In genomic region chr3:79015854-79016253, GRCh38 we compare ENCODE assay signal across 12 cellular contexts.
DNase-seq lines count a peak whose midpoint lies in the region; ATAC-seq and TF ChIP-seq lines count a peak whose summit lies in the region.
"Had no signal": no experiment of that assay in that cellular context is flagged by ENCODE, and none has a peak within 500 bp of the region (broad histone marks: within the 10 kb centered on the region; RNA-seq: fewer than 3 reads in every experiment).

No MANE protein-coding gene starts in this region.

- H3K4me1 Mint-ChIP-seq in nephron (peaks cover 29% of the 10 kb centered on the region), T-helper 17 cell (peaks cover 4% of the 10 kb centered on the region)
- peaks cover 0 to 5% (median 2%) of the 10 kb centered on the region in 3 donors for H3K4me1 Mint-ChIP-seq in CD8-positive, alpha-beta memory T cell
- H3K4me1 Mint-ChIP-seq: memory B cell had no signal

- H3K4me3 Mint-ChIP-seq in nephron = no peak overlapping the region
- no peak overlapping the region for H3K4me3 Mint-ChIP-seq in CD8-positive, alpha-beta memory T cell
- H3K4me3 Mint-ChIP-seq in T-helper 17 cell = no peak overlapping the region

- no peaks in the 10 kb centered on the region for H4K20me1 ChIP-seq in GM23248 (ENCODE audit: insufficient read depth)

- H3K4me1 ChIP-seq in BE2C = no peaks in the 10 kb centered on the region; the same call in 1 of the 2 replicates
- H3K4me1 ChIP-seq in GM23248 (ENCODE audit: insufficient read depth) = peaks cover 25% of the 10 kb centered on the region
- peaks cover 8 to 44% (median 31%) of the 10 kb centered on the region in 4 donors for H3K4me1 ChIP-seq in stomach
- no peaks in the 10 kb centered on the region for H3K4me1 ChIP-seq in CD8-positive, alpha-beta memory T cell (ENCODE audit: insufficient read depth, low read length)

- 17 to 25% methylated on average over 1 of the region's 1 CpG for WGBS in GM23248 (ENCODE audit: low coverage in 1 of 2, low lambda C conversion rate in 2 of 2, missing lambda C conversion rate in 2 of 2), 2 experiments
- WGBS in stomach, 5 donors = 67 to 80% (median 70%) methylated on average over 1 of the region's 1 CpG

- no peak for TF ChIP-seq EP300 in stomach (IDR thresholded peaks at IDR 0.05)

- H3K9ac ChIP-seq in GM23248 = peak overlapping the region; percentile 92; the same call in 1 of the 2 replicates

- H3K27ac Mint-ChIP-seq in nephron (peak overlapping the region in 2 of 3 experiments; percentile 11 to 76), T-helper 17 cell (no peak overlapping the region)
- H3K27ac Mint-ChIP-seq in CD8-positive, alpha-beta memory T cell = no peak overlapping the region
- H3K27ac Mint-ChIP-seq: memory B cell had no signal

- H3K4me2 ChIP-seq in GM23248 (ENCODE audit: unreplicated experiment) = peak overlapping the region; percentile 100

- no peaks in the 10 kb centered on the region for H3K27me3 ChIP-seq in BE2C
- H3K27me3 ChIP-seq in GM23248 (replicated peaks; ENCODE audit: insufficient read depth) = no peaks in the 10 kb centered on the region
- peaks cover 0 to 17% (median 0%) of the 10 kb centered on the region in 3 donors for H3K27me3 ChIP-seq in stomach
- no peaks in the 10 kb centered on the region for H3K27me3 ChIP-seq in CD8-positive, alpha-beta memory T cell (ENCODE audit: insufficient read depth, low read length, poor library complexity, severe bottlenecking)

- H2AFZ ChIP-seq in GM23248 = no peak overlapping the region

- TF ChIP-seq CTCF in BE2C (IDR thresholded peaks at IDR 0.05; ENCODE audit: low read depth, low read length) = no peak
- no peak for TF ChIP-seq CTCF in astrocyte of the cerebellum (IDR thresholded peaks at IDR 0.05; ENCODE audit: low read depth, low read length, missing control alignments)
- TF ChIP-seq CTCF in nephron (IDR thresholded peaks at IDR 0.05; ENCODE audit: unreplicated experiment in 3 of 3) = no peak
- no peak for TF ChIP-seq CTCF in stomach (IDR thresholded peaks at IDR 0.05)

- no peaks in the 10 kb centered on the region for H3K9me3 Mint-ChIP-seq in nephron
- peaks cover 0 to 13% (median 10%) of the 10 kb centered on the region in 5 donors for H3K9me3 Mint-ChIP-seq in CD8-positive, alpha-beta memory T cell

- no peak for TF ChIP-seq POLR2A in stomach (IDR thresholded peaks at IDR 0.05)

- no peaks in the 10 kb centered on the region for H3K9me3 ChIP-seq in BE2C
- H3K9me3 ChIP-seq in GM23248 (ENCODE audit: low read depth) = no peaks in the 10 kb centered on the region
- H3K9me3 ChIP-seq in stomach = no peaks in the 10 kb centered on the region
- H3K9me3 ChIP-seq in CD8-positive, alpha-beta memory T cell (ENCODE audit: low read length) = no peaks in the 10 kb centered on the region
- H3K9me3 ChIP-seq in T-helper 17 cell (ENCODE audit: control insufficient read depth, low read length, poor library complexity, severe bottlenecking) = no peaks in the 10 kb centered on the region

- H3F3A ChIP-seq in GM23248 (ENCODE audit: insufficient read depth) = peaks cover 21% of the 10 kb centered on the region

- CTCF ChIA-PET in CD8-positive, alpha-beta memory T cell (lab: Charles Lee) = no interaction called here

- intact Hi-C loops in stomach (cut with DNase I; ENCODE audit: low total_unique reads) = no loop called here

- H3K4me3 ChIP-seq in BE2C (ENCODE audit: low read depth, low read length) = peak overlapping the region; percentile 71
- peak overlapping the region; percentile 99 for H3K4me3 ChIP-seq in GM23248
- H3K4me3 ChIP-seq in astrocyte of the cerebellum (ENCODE audit: low read depth, low read length) = peak overlapping the region; percentile 73
- no peak overlapping the region for H3K4me3 ChIP-seq in stomach
- H3K4me3 ChIP-seq in CD8-positive, alpha-beta memory T cell (ENCODE audit: low read length) = no peak overlapping the region

- in situ Hi-C loops in GM23248 (cut with MboI) = no loop called here
- in situ Hi-C loops in astrocyte of the cerebellum (cut with HindIII; ENCODE audit: low sequenced_read_pairs) = no loop called here

- H3K9me2 ChIP-seq in GM23248 (ENCODE audit: insufficient read depth) = no peaks in the 10 kb centered on the region

- ATAC-seq in GM18511 (IDR thresholded peaks at IDR 0.05; ENCODE audit: unreplicated experiment) (no peak), T-helper 17 cell (no peak)

- H3K27ac ChIP-seq in GM23248 = no peak overlapping the region
- no peak overlapping the region for H3K27ac ChIP-seq in stomach
- no peak overlapping the region for H3K27ac ChIP-seq in CD8-positive, alpha-beta memory T cell (ENCODE audit: low read depth, low read length)

- H3K36me3 Mint-ChIP-seq in nephron (ENCODE audit: low read depth) (no peaks in the 10 kb centered on the region), T-helper 17 cell (ENCODE audit: low read depth) (no peaks in the 10 kb centered on the region)
- H3K36me3 Mint-ChIP-seq in CD8-positive, alpha-beta memory T cell = peaks cover 0 to 1% (median 0%) of the 10 kb centered on the region in 3 donors
- H3K36me3 Mint-ChIP-seq: memory B cell had no signal

- H3K27me3 Mint-ChIP-seq in nephron (ENCODE audit: low read depth) (no peaks in the 10 kb centered on the region), T-helper 17 cell (peaks cover 8% of the 10 kb centered on the region)
- H3K27me3 Mint-ChIP-seq in CD8-positive, alpha-beta memory T cell = peaks cover 3 to 6% of the 10 kb centered on the region in 2 donors

- H3K79me2 ChIP-seq in GM23248 (ENCODE audit: insufficient read depth) = peaks cover 67% of the 10 kb centered on the region

- POLR2A ChIA-PET in CD8-positive, alpha-beta memory T cell (lab: Charles Lee) = no interaction called here

- H3K36me3 ChIP-seq in BE2C (no peaks in the 10 kb centered on the region), GM23248 (ENCODE audit: low read depth) (no peaks in the 10 kb centered on the region), stomach (no peaks in the 10 kb centered on the region)
- no peaks in the 10 kb centered on the region for H3K36me3 ChIP-seq in CD8-positive, alpha-beta memory T cell (ENCODE audit: insufficient read depth, low read length)

- DNase-seq in BE2C = no peak
- no peak for DNase-seq in GM23248
- DNase-seq in astrocyte of the cerebellum (ENCODE audit: low read depth) = no peak
- no peak for DNase-seq in stomach
- DNase-seq in CD8-positive, alpha-beta memory T cell = no peak
- DNase-seq in T-helper 17 cell = no peak
- DNase-seq: effector CD8-positive, alpha-beta T cell; head of caudate nucleus; NCI-H187 treated with DMSO at 0.1 percent for 48 hours had no signal

Comparison
In these comparisons a context has a peak if more than half of its experiments do, and no peak if none do; other contexts are left out.
1. H3K4me3 ChIP-seq: peak in BE2C (single experiment), GM23248 (single experiment) and astrocyte of the cerebellum (single experiment); none in stomach (0 of 4) and CD8-positive, alpha-beta memory T cell (single experiment).
2. H3K27ac Mint-ChIP-seq: peak in nephron (2 of 3); none in CD8-positive, alpha-beta memory T cell (0 of 8) and T-helper 17 cell (single experiment).